13 cellular contexts compared by ENCODE assay signal in genomic region chr16:86883583-86884188, GRCh38.
"Had no signal": no experiment of that assay in that cellular context is flagged by ENCODE, and none has a peak within 500 bp of the region (broad histone marks: within the 10 kb centered on the region; RNA-seq: fewer than 3 reads in every experiment).

No MANE protein-coding gene starts in this region.

- H3K4me3 ChIP-seq: coronary artery, hepatocyte, ovary, smooth muscle cell, tibial nerve had no signal

- H3K36me3 Mint-ChIP-seq: naive thymus-derived CD4-positive, alpha-beta T cell; stimulated activated effector memory CD8-positive, alpha-beta T cell treated with anti-CD3 and anti-CD28 coated beads, Interleukin-12 subunit alpha, Interleukin-12 subunit beta, amount 100 ng/mL, for 72 hours had no signal

- H3K9me3 Mint-ChIP-seq: nephron progenitor cell; stimulated activated effector memory CD8-positive, alpha-beta T cell treated with anti-CD3 and anti-CD28 coated beads, Interleukin-12 subunit alpha, Interleukin-12 subunit beta, amount 100 ng/mL, for 72 hours had no signal

- DNase-seq: effector CD4-positive, alpha-beta T cell; foreskin melanocyte; naive thymus-derived CD4-positive, alpha-beta T cell; nephron progenitor cell; stimulated activated CD4-positive, alpha-beta T cell treated with anti-CD3 and anti-CD28 coated beads, Interleukin-4, amount 100 ng/mL, for 1 hour; stimulated activated CD8-positive, alpha-beta memory T cell treated with anti-CD3 and anti-CD28 coated beads, Interleukin-4, amount 100 ng/mL, for 48 hours; stimulated activated naive CD8-positive, alpha-beta T cell treated with anti-CD3 and anti-CD28 coated beads, Interleukin-15, Interleukin-2, amounts not matched to agents 100 U/mL and 50 U/mL, for 24 hours had no signal

- H3K9me3 ChIP-seq: ovary, tibial nerve had no signal

- H3K4me3 Mint-ChIP-seq: naive thymus-derived CD4-positive, alpha-beta T cell; nephron progenitor cell; stimulated activated effector memory CD8-positive, alpha-beta T cell treated with anti-CD3 and anti-CD28 coated beads, Interleukin-12 subunit alpha, Interleukin-12 subunit beta, amount 100 ng/mL, for 72 hours had no signal

- H3K79me2 ChIP-seq: hepatocyte had no signal

- H3K4me1 Mint-ChIP-seq: stimulated activated effector memory CD8-positive, alpha-beta T cell treated with anti-CD3 and anti-CD28 coated beads, Interleukin-12 subunit alpha, Interleukin-12 subunit beta, amount 100 ng/mL, for 72 hours had no signal

- H3K27ac ChIP-seq: coronary artery, hepatocyte, ovary, tibial nerve had no signal

- H3K27ac Mint-ChIP-seq: naive thymus-derived CD4-positive, alpha-beta T cell; nephron progenitor cell; stimulated activated effector memory CD8-positive, alpha-beta T cell treated with anti-CD3 and anti-CD28 coated beads, Interleukin-12 subunit alpha, Interleukin-12 subunit beta, amount 100 ng/mL, for 72 hours had no signal

- H3K27me3 ChIP-seq: hepatocyte, ovary had no signal

- H3K4me2 ChIP-seq: hepatocyte, smooth muscle cell had no signal

- H3K36me3 ChIP-seq: ovary, tibial nerve had no signal
